In genomic region chr17:72182256-72182890, GRCh38 we compare ENCODE assay signal across 15 cellular contexts.
DNase-seq lines count a peak whose midpoint lies in the region; ATAC-seq and TF ChIP-seq lines count a peak whose summit lies in the region.
"Had no signal": no experiment of that assay in that cellular context is flagged by ENCODE, and none has a peak within 500 bp of the region (broad histone marks: within the 10 kb centered on the region; RNA-seq: fewer than 3 reads in every experiment).

No MANE protein-coding gene starts in this region.

- H3K27ac ChIP-seq in 22Rv1 (peak overlapping the region; percentile 92), VCaP (peak overlapping the region; percentile 84), right lobe of liver (no peak overlapping the region)
- H3K27ac ChIP-seq: ascending aorta, coronary artery, KMS-11, thoracic aorta had no signal

- H3K27me3 ChIP-seq in right lobe of liver (no peaks in the 10 kb centered on the region), MG63 (no peaks in the 10 kb centered on the region)
- H3K27me3 ChIP-seq: ascending aorta had no signal

- TF ChIP-seq CTCF in 22Rv1 (IDR thresholded peaks at IDR 0.05) (no peak), VCaP (conservative IDR thresholded peaks at IDR 0.05) (no peak), right lobe of liver (IDR thresholded peaks at IDR 0.05) (no peak)

- H3K9me3 ChIP-seq in right lobe of liver (no peaks in the 10 kb centered on the region), MG63 (no peaks in the 10 kb centered on the region)
- H3K9me3 ChIP-seq: ascending aorta, thoracic aorta had no signal

- ATAC-seq in right lobe of liver = peak; percentile 48 to 73 (median 72)
- ATAC-seq in HG03025 (IDR thresholded peaks at IDR 0.05; ENCODE audit: low FRiP score, unreplicated experiment) = no peak
- no peak for ATAC-seq in SK-N-SH treated with all-trans-retinoic acid at 6 μM for 48 hours

- H3K36me3 ChIP-seq in right lobe of liver (no peaks in the 10 kb centered on the region), MG63 (no peaks in the 10 kb centered on the region)
- H3K36me3 ChIP-seq: ascending aorta, thoracic aorta had no signal

- peak; percentile 67; the same call in 1 of the 2 replicates for TF ChIP-seq EP300 in Ishikawa (IDR thresholded peaks at IDR 0.05; ENCODE audit: borderline replicate concordance)

- DNase-seq in right lobe of liver (peak in 1 of 3 donors; percentile 22), MG63 (no peak), NOMO-1 treated with dmso at 0.1 percent for 144 hours (lab: John Stamatoyannopoulos, UW; ENCODE audit: unreplicated experiment) (no peak)
- DNase-seq: activated CD4-positive, alpha-beta memory T cell treated with anti-CD3 and anti-CD28 coated beads for 36 hours; activated naive CD4-positive, alpha-beta T cell treated with anti-CD3 and anti-CD28 coated beads, Interleukin-2, amount 10 ng/mL, durations not matched to agents 7 days and 5 days; NCI-H226 had no signal

- TF ChIP-seq RAD21 in Ishikawa (IDR thresholded peaks at IDR 0.05; ENCODE audit: low read depth) = 0 out of 2 replicates have a peak, but pooled peaks have one; percentile 0

- TF ChIP-seq POLR2A in right lobe of liver (IDR thresholded peaks at IDR 0.05) = no peak

- intact Hi-C loops in right lobe of liver (cut with DNase I) = no loop called here

- H3K4me3 ChIP-seq in right lobe of liver = no peak overlapping the region
- H3K4me3 ChIP-seq in MG63 = no peak overlapping the region
- H3K4me3 ChIP-seq: ascending aorta, coronary artery, thoracic aorta had no signal

- 38% methylated on average over 1 of the region's 2 CpGs for WGBS in right lobe of liver (ENCODE audit: insufficient coverage, low coverage, low lambda C conversion rate, missing lambda C conversion rate)

- peaks cover 0 to 15% (median 3%) of the 10 kb centered on the region in 4 donors for H3K4me1 ChIP-seq in right lobe of liver
- H3K4me1 ChIP-seq: ascending aorta had no signal

TF ChIP-seq in Ishikawa, 13 proteins besides CTCF, POLR2A, EP300 and RAD21:
- TF ChIP-seq ZBTB7A (IDR thresholded peaks at IDR 0.05; ENCODE audit: low read depth) = 0 out of 2 replicates have a peak, but pooled peaks have one; percentile 23
- no peak for TF ChIP-seq REST (IDR thresholded peaks at IDR 0.05; ENCODE audit: low read depth)
- no peak; the same call in 1 of the 2 replicates for TF ChIP-seq CEBPB (IDR thresholded peaks at IDR 0.05)
- no peak for TF ChIP-seq TAF1 (IDR thresholded peaks at IDR 0.05; ENCODE audit: low read depth)
- TF ChIP-seq USF1 (IDR thresholded peaks at IDR 0.05) = no peak
- peak; percentile 76 for TF ChIP-seq TCF12 (IDR thresholded peaks at IDR 0.05; ENCODE audit: low read depth)
- no peak for TF ChIP-seq EGR1 (IDR thresholded peaks at IDR 0.05)
- TF ChIP-seq CREB1 (IDR thresholded peaks at IDR 0.05; ENCODE audit: low read depth) = no peak
- peak; percentile 49; the same call in 1 of the 2 replicates for TF ChIP-seq FOXM1 (IDR thresholded peaks at IDR 0.05; ENCODE audit: borderline replicate concordance, low read depth)
- 0 out of 2 replicates have a peak, but pooled peaks have one; percentile 17 for TF ChIP-seq YY1 (IDR thresholded peaks at IDR 0.05; ENCODE audit: low read depth)
- TF ChIP-seq NFIC (IDR thresholded peaks at IDR 0.05) = peak; percentile 89
- peak; percentile 56; the same call in 1 of the 2 replicates for TF ChIP-seq TEAD4 (IDR thresholded peaks at IDR 0.05)
- peak; percentile 49; the same call in 1 of the 2 replicates for TF ChIP-seq MAX (IDR thresholded peaks at IDR 0.05)
TF ChIP-seq in Ishikawa: peak in this region for 7.

TF ChIP-seq in SK-N-SH treated with all-trans-retinoic acid at 6 μM for 48 hours, 23 proteins besides CTCF, POLR2A, EP300 and RAD21:
- TF ChIP-seq OSR1 (CRISPR knock-in tag; IDR thresholded peaks at IDR 0.05) (no peak), POU6F1 (CRISPR knock-in tag; IDR thresholded peaks at IDR 0.05; ENCODE audit: borderline replicate concordance, low read depth) (no peak), ZC3H10 (CRISPR knock-in tag; IDR thresholded peaks at IDR 0.05) (no peak), ZFP30 (CRISPR knock-in tag; IDR thresholded peaks at IDR 0.05) (no peak), CREB5 (CRISPR knock-in tag; IDR thresholded peaks at IDR 0.05; ENCODE audit: low read depth) (no peak), SNAI2 (CRISPR knock-in tag; IDR thresholded peaks at IDR 0.05) (no peak)

Comparison
In these comparisons a context has a peak if more than half of its experiments do, and no peak if none do; other contexts are left out.
1. H3K27ac ChIP-seq: peak in 22Rv1 (single experiment) and VCaP (single experiment); none in right lobe of liver (0 of 3).
2. ATAC-seq: peak in right lobe of liver (4 of 4); none in HG03025 (single experiment) and SK-N-SH treated with all-trans-retinoic acid at 6 μM for 48 hours (single experiment).